21 cellular contexts compared by ENCODE assay signal in genomic region chr16:71854369-71854948, GRCh38. TPM values are rescaled to one million over a fixed set of nuclear protein-coding genes. Genes with fewer than 3 reads are reported as not detected.
A peak's percentile ranks its signal among the peaks of the same experiment; 100 is the strongest.
DNase-seq lines count a peak whose midpoint lies in the region; ATAC-seq, FAIRE-seq and TF ChIP-seq lines count a peak whose summit lies in the region.
"Had no signal": no experiment of that assay in that cellular context is flagged by ENCODE, and none has a peak within 500 bp of the region (broad histone marks: within the 10 kb centered on the region; RNA-seq: fewer than 3 reads in every experiment).

No MANE protein-coding gene starts in this region.

- H3K9me2 ChIP-seq in MM.1S (replicated peaks; ENCODE audit: insufficient read depth, low read length): no peaks in the 10 kb centered on the region

- TF ChIP-seq EP300 in HepG2 (IDR thresholded peaks at IDR 0.05; ENCODE audit: low read depth in 2 of 2, low read length in 2 of 2) (no peak), HepG2 (CRISPR knock-in tag; IDR thresholded peaks at IDR 0.05; ENCODE audit: borderline replicate concordance) (no peak)

- H3K4me1 Mint-ChIP-seq in CD8-positive, alpha-beta memory T cell: peaks cover 59 to 84% (median 78%) of the 10 kb centered on the region in 3 donors
- peaks cover 25% of the 10 kb centered on the region for H3K4me1 Mint-ChIP-seq in chondrocyte (ENCODE audit: low read depth)
- H3K4me1 Mint-ChIP-seq in natural killer cell treated with Interleukin-12 subunit alpha and Interleukin-12 subunit beta and Interleukin-15 and Interleukin-18, amount 100 ng/mL, for 72 hours (ENCODE audit: low read depth in 2 of 2): peaks cover 35 to 46% of the 10 kb centered on the region in 2 donors

- H3K36me3 Mint-ChIP-seq in CD8-positive, alpha-beta memory T cell: peaks cover 7 to 71% (median 12%) of the 10 kb centered on the region in 3 donors
- H3K36me3 Mint-ChIP-seq in chondrocyte (ENCODE audit: low read depth): peaks cover 13% of the 10 kb centered on the region
- peaks cover 12% of the 10 kb centered on the region for H3K36me3 Mint-ChIP-seq in natural killer cell treated with Interleukin-12 subunit alpha and Interleukin-12 subunit beta and Interleukin-15 and Interleukin-18, amount 100 ng/mL, for 72 hours

- H3K27ac Mint-ChIP-seq in CD8-positive, alpha-beta memory T cell: peak overlapping the region; percentile 81 to 98 (median 94)
- H3K27ac Mint-ChIP-seq in chondrocyte (ENCODE audit: unreplicated experiment): peak overlapping the region; percentile 59
- peak overlapping the region; percentile 84 to 93 for H3K27ac Mint-ChIP-seq in natural killer cell treated with Interleukin-12 subunit alpha and Interleukin-12 subunit beta and Interleukin-15 and Interleukin-18, amount 100 ng/mL, for 72 hours
- H3K27ac Mint-ChIP-seq: activated T-helper 1 cell treated with anti-CD3 and anti-CD28 coated beads, Interleukin-12 subunit alpha, Interleukin-12 subunit beta, Interleukin-2, Interleukin-4 antibody, amounts not matched to agents 30 ng/mL and 10 ng/mL and 1 ng/mL, durations not matched to agents 14 hours and 24 hours and 36 hours; nephron; progenitor cell of endocrine pancreas had no signal

- H3K27me3 ChIP-seq in CD8-positive, alpha-beta memory T cell (ENCODE audit: insufficient read depth, low read length, poor library complexity, severe bottlenecking): no peaks in the 10 kb centered on the region
- no peaks in the 10 kb centered on the region for H3K27me3 ChIP-seq in MM.1S (replicated peaks; ENCODE audit: insufficient read depth, low read length)
- H3K27me3 ChIP-seq in HepG2 (ENCODE audit: control insufficient read depth in 1 of 2, insufficient read depth in 2 of 2, low read length in 2 of 2): no peaks in the 10 kb centered on the region
- H3K27me3 ChIP-seq: BE2C, esophagus muscularis mucosa, Peyer's patch, suprapubic skin had no signal

- in situ Hi-C loops in HepG2 (cut with HindIII; ENCODE audit: extremely low pct_ligation_motif_present, low pct_unique_long_range_greater_than_20kb): no loop called here

- no peak for FAIRE-seq in HepG2 (lab: Jason Lieb, UNC)

- H3K9me3 Mint-ChIP-seq in CD8-positive, alpha-beta memory T cell: no peaks in the 10 kb centered on the region
- H3K9me3 Mint-ChIP-seq in chondrocyte (ENCODE audit: low read depth): no peaks in the 10 kb centered on the region
- no peaks in the 10 kb centered on the region for H3K9me3 Mint-ChIP-seq in natural killer cell treated with Interleukin-12 subunit alpha and Interleukin-12 subunit beta and Interleukin-15 and Interleukin-18, amount 100 ng/mL, for 72 hours
- H3K9me3 Mint-ChIP-seq: activated T-helper 1 cell treated with anti-CD3 and anti-CD28 coated beads, Interleukin-12 subunit alpha, Interleukin-12 subunit beta, Interleukin-2, Interleukin-4 antibody, amounts not matched to agents 30 ng/mL and 10 ng/mL and 1 ng/mL, durations not matched to agents 14 hours and 24 hours and 36 hours; nephron had no signal

- H3K9me3 ChIP-seq in CD8-positive, alpha-beta memory T cell (ENCODE audit: low read length): no peaks in the 10 kb centered on the region
- H3K9me3 ChIP-seq in MM.1S (replicated peaks; ENCODE audit: insufficient read depth, low read length) (no peaks in the 10 kb centered on the region), HepG2 (ENCODE audit: low read length) (no peaks in the 10 kb centered on the region)
- H3K9me3 ChIP-seq: BE2C, esophagus muscularis mucosa, lower lobe of right lung, Peyer's patch, suprapubic skin had no signal

- peaks cover 22% of the 10 kb centered on the region for H3F3A ChIP-seq in MM.1S (ENCODE audit: insufficient read depth, low read length)

- no peak for ATAC-seq in natural killer cell treated with Interleukin-12 subunit alpha and Interleukin-12 subunit beta and Interleukin-15 and Interleukin-18, amount 100 ng/mL, for 72 hours
- no peak for ATAC-seq in HepG2
- ATAC-seq: lower lobe of right lung had no signal

- H3K4me3 ChIP-seq in CD8-positive, alpha-beta memory T cell (ENCODE audit: low read length): no peak overlapping the region
- H3K4me3 ChIP-seq in MM.1S (ENCODE audit: low read length) (no peak overlapping the region), HepG2 (replicated peaks in 1 of 3; ENCODE audit: insufficient read depth in 1 of 3, low read depth in 2 of 3, low read length in 3 of 3) (no peak overlapping the region)
- H3K4me3 ChIP-seq: esophagus muscularis mucosa, lower lobe of right lung, Peyer's patch, smooth muscle cell, suprapubic skin had no signal

- peaks cover 38% of the 10 kb centered on the region for H3K4me1 ChIP-seq in CD8-positive, alpha-beta memory T cell (ENCODE audit: insufficient read depth, low read length)
- peaks cover 37% of the 10 kb centered on the region for H3K4me1 ChIP-seq in MM.1S (ENCODE audit: low read length)
- peaks cover 29% of the 10 kb centered on the region for H3K4me1 ChIP-seq in HepG2 (ENCODE audit: insufficient read depth, low read length)
- H3K4me1 ChIP-seq: BE2C had no signal

- H3K9ac ChIP-seq in MM.1S (ENCODE audit: low read length): no peak overlapping the region
- no peak overlapping the region for H3K9ac ChIP-seq in HepG2 (ENCODE audit: insufficient read depth, low read depth, low read length)

- H3K36me3 ChIP-seq in CD8-positive, alpha-beta memory T cell (ENCODE audit: insufficient read depth, low read length): peaks cover 20% of the 10 kb centered on the region
- H3K36me3 ChIP-seq in MM.1S (replicated peaks; ENCODE audit: insufficient read depth, low read length): no peaks in the 10 kb centered on the region
- H3K36me3 ChIP-seq in HepG2 (replicated peaks in 1 of 2; ENCODE audit: control insufficient read depth in 1 of 2, insufficient read depth in 2 of 2, low read length in 2 of 2): peaks cover 27 to 43% of the 10 kb centered on the region in 2 experiments

- H4K20me1 ChIP-seq in MM.1S (ENCODE audit: insufficient read depth, low read length) (no peaks in the 10 kb centered on the region), HepG2 (ENCODE audit: insufficient read depth, low read length) (no peaks in the 10 kb centered on the region)

- DNase-seq in CD8-positive, alpha-beta memory T cell: no peak
- DNase-seq in MM.1S (no peak), chondrocyte (ENCODE audit: low spot score) (no peak), DMS 273 (lab: John Stamatoyannopoulos, UW; ENCODE audit: unreplicated experiment) (no peak), HepG2 (ENCODE audit: low spot score) (no peak), medulla oblongata (ENCODE audit: extremely low spot score) (no peak)
- no peak for DNase-seq in natural killer cell treated with Interleukin-12 subunit alpha and Interleukin-12 subunit beta and Interleukin-15 and Interleukin-18, amount 100 ng/mL, for 72 hours (ENCODE audit: low spot score)
- DNase-seq: BE2C; DMS153; lower lobe of right lung; NCI-H1417 treated with DMSO at 0.1 percent for 48 hours; NCI-H2171 treated with DMSO at 0.1 percent for 48 hours; Peyer's patch; stimulated activated CD4-positive, alpha-beta T cell treated with anti-CD3 and anti-CD28 coated beads, Interleukin-4, amount 100 ng/mL, for 4 hours; SW 1271 had no signal

- intact Hi-C loops in HepG2 (cut with micrococcal nuclease; ENCODE audit: unreplicated experiment): no loop called here

- peak overlapping the region in 2 of 7 donors; percentile 37 to 40 for H3K4me3 Mint-ChIP-seq in CD8-positive, alpha-beta memory T cell
- no peak overlapping the region for H3K4me3 Mint-ChIP-seq in chondrocyte (ENCODE audit: unreplicated experiment)
- peak overlapping the region; percentile 28 for H3K4me3 Mint-ChIP-seq in natural killer cell treated with Interleukin-12 subunit alpha and Interleukin-12 subunit beta and Interleukin-15 and Interleukin-18, amount 100 ng/mL, for 72 hours
- H3K4me3 Mint-ChIP-seq: activated T-helper 1 cell treated with anti-CD3 and anti-CD28 coated beads, Interleukin-12 subunit alpha, Interleukin-12 subunit beta, Interleukin-2, Interleukin-4 antibody, amounts not matched to agents 30 ng/mL and 10 ng/mL and 1 ng/mL, durations not matched to agents 14 hours and 24 hours and 36 hours; nephron had no signal

- H3K79me2 ChIP-seq in MM.1S (ENCODE audit: low read length) (peaks cover 80% of the 10 kb centered on the region), HepG2 (ENCODE audit: insufficient read depth, low read length) (no peaks in the 10 kb centered on the region)

- POLR2A ChIA-PET in CD8-positive, alpha-beta memory T cell (lab: Charles Lee): interaction anchor here (2.1 to 2.9 kb wide), 2 partner anchors 8 to 28 kb away, joined by 9 to 14 read pairs; partner anchors contain the start of genes ATXN1L and ZNF821
- POLR2A ChIA-PET in HepG2 (lab: Yijun Ruan, JAX): no interaction called here

- 97% methylated on average over 4 of the region's 4 CpGs for WGBS in HepG2 (ENCODE audit: low lambda C conversion rate)

- H3K4me2 ChIP-seq in MM.1S (ENCODE audit: low read depth, low read length): peak overlapping the region; percentile 79
- H3K4me2 ChIP-seq in HepG2 (ENCODE audit: low read depth, low read length): no peak overlapping the region
- H3K4me2 ChIP-seq: smooth muscle cell had no signal

- TF ChIP-seq POLR2A in HepG2 (IDR thresholded peaks at IDR 0.05; ENCODE audit: insufficient read depth in 1 of 2, low read depth in 2 of 2, low read length in 2 of 2): no peak

- H2AFZ ChIP-seq in MM.1S (ENCODE audit: low read length) (no peak overlapping the region), HepG2 (ENCODE audit: low read length) (no peak overlapping the region)

- CTCF ChIA-PET in CD8-positive, alpha-beta memory T cell (lab: Charles Lee): interaction anchor here (1.2 to 6.4 kb wide), 2 partner anchors 27 to 86 kb away, joined by 4 to 57 read pairs; partner anchors contain the start of gene ZNF821
- CTCF ChIA-PET in HepG2 (lab: Yijun Ruan, JAX; ENCODE audit: low intra/inter-chr PET ratio, low total read pairs): no interaction called here

- no TSS peak for BruUV-seq in HepG2 (replicated peaks; lab: Mats Ljungman, UMichigan)

- no peak for TF ChIP-seq RAD21 in HepG2 (CRISPR knock-in tag; IDR thresholded peaks at IDR 0.05)

- H3K27me3 Mint-ChIP-seq in CD8-positive, alpha-beta memory T cell: no peaks in the 10 kb centered on the region
- no peaks in the 10 kb centered on the region for H3K27me3 Mint-ChIP-seq in chondrocyte (ENCODE audit: low read depth)
- no peaks in the 10 kb centered on the region for H3K27me3 Mint-ChIP-seq in natural killer cell treated with Interleukin-12 subunit alpha and Interleukin-12 subunit beta and Interleukin-15 and Interleukin-18, amount 100 ng/mL, for 72 hours
- H3K27me3 Mint-ChIP-seq: progenitor cell of endocrine pancreas had no signal

- H3K27ac ChIP-seq in CD8-positive, alpha-beta memory T cell (ENCODE audit: low read depth, low read length): peak overlapping the region; percentile 21
- H3K27ac ChIP-seq in MM.1S (ENCODE audit: low read length): peak overlapping the region; percentile 92; the same call in 1 of the 2 replicates
- H3K27ac ChIP-seq in HepG2 (ENCODE audit: extremely low read length, insufficient read depth, low read length): no peak overlapping the region
- H3K27ac ChIP-seq: esophagus muscularis mucosa, lower lobe of right lung, suprapubic skin had no signal

- TF ChIP-seq CTCF in MM.1S (IDR thresholded peaks at IDR 0.05; ENCODE audit: low read length) (no peak), chondrocyte (IDR thresholded peaks at IDR 0.05) (no peak), HepG2 (CRISPR knock-in tag; IDR thresholded peaks at IDR 0.05) (no peak)

RNA-seq across cellular contexts. Expression of gene ATXN1L, which starts 8.7 kb away (rescaled TPM):
- 10 to 100 TPM; 16.9 to 19.7 TPM for total RNA-seq in CD8-positive, alpha-beta memory T cell
- 11.9 TPM for polyA plus RNA-seq in CD8-positive, alpha-beta memory T cell
- total RNA-seq in chondrocyte: 29.4 to 32.4 TPM (median 30.8 TPM) in 3 replicates
- total RNA-seq in natural killer cell treated with Interleukin-12 subunit alpha and Interleukin-12 subunit beta and Interleukin-15 and Interleukin-18, amount 100 ng/mL, for 72 hours: 10 to 100 TPM; 24.5 to 25.7 TPM
- 22.4 and 23.6 TPM in 2 replicates for total RNA-seq in HepG2 (2016; rRNA removed; fragmentation: Illumina TruSeq; extraction: Trizol)
- total RNA-seq in HepG2 (2016; cell fraction: cytosol; rRNA removed; fragmentation: Illumina TruSeq; extraction: Trizol; ENCODE audit: low read depth): 3.6 and 5.9 TPM in 2 replicates
- 20.9 and 21.7 TPM in 2 replicates for total RNA-seq in HepG2 (2016; cell fraction: insoluble cytoplasmic fraction; rRNA removed; fragmentation: Illumina TruSeq; extraction: Trizol)
- 10.7 and 13.4 TPM in 2 replicates for total RNA-seq in HepG2 (2016; cell fraction: membrane; rRNA removed; fragmentation: Illumina TruSeq; extraction: Trizol)
- 21.5 and 23.5 TPM in 2 replicates for total RNA-seq in HepG2 (2016; cell fraction: nucleus; rRNA removed; fragmentation: Illumina TruSeq; extraction: Trizol)
- 19.6 and 20.0 TPM in 2 replicates for polyA plus RNA-seq in HepG2 (2011; rRNA removed)
- polyA plus RNA-seq in HepG2 (2011; cell fraction: cytosol; rRNA removed): 13.1 and 13.9 TPM in 2 replicates
- 33.8 and 34.8 TPM in 2 replicates for polyA plus RNA-seq in HepG2 (2011; cell fraction: nucleus; rRNA removed)
- polyA plus RNA-seq in HepG2 (2012): 16.8 and 18.1 TPM in 2 replicates
- polyA plus RNA-seq in HepG2 (2016; cell fraction: cytosol; fragmentation: Illumina TruSeq; extraction: Trizol; ENCODE audit: low read depth): 1.9 and 3.5 TPM in 2 replicates
- 14.9 and 15.2 TPM in 2 replicates for polyA plus RNA-seq in HepG2 (2016; cell fraction: insoluble cytoplasmic fraction; fragmentation: Illumina TruSeq; extraction: Trizol; ENCODE audit: low read depth)
- 5.2 and 5.3 TPM in 2 replicates for polyA plus RNA-seq in HepG2 (2016; cell fraction: membrane; fragmentation: Illumina TruSeq; extraction: Trizol; ENCODE audit: low read depth)
- polyA plus RNA-seq in HepG2 (2016; cell fraction: nucleus; fragmentation: Illumina TruSeq; extraction: Trizol; ENCODE audit: insufficient read depth, low read depth): 25.4 and 26.1 TPM in 2 replicates
- 27.5 and 35.3 TPM in 2 replicates for polyA minus RNA-seq in HepG2 (2011; rRNA and poly(A)+ RNA removed; ENCODE audit: low replicate concordance)
- polyA minus RNA-seq in HepG2 (2011; cell fraction: cytosol; rRNA and poly(A)+ RNA removed): 11.6 and 12.9 TPM in 2 replicates
- polyA minus RNA-seq in HepG2 (2011; cell fraction: nucleus; rRNA and poly(A)+ RNA removed): 26.9 and 31.0 TPM in 2 replicates

RNA-seq across cellular contexts. Expression of gene ZNF821, which starts 29.5 kb away (rescaled TPM):
- total RNA-seq in CD8-positive, alpha-beta memory T cell: 1 to 10 TPM; 3.3 to 5.3 TPM
- polyA plus RNA-seq in CD8-positive, alpha-beta memory T cell: 12.6 TPM
- total RNA-seq in chondrocyte (10.6 to 12.0 TPM (median 11.2 TPM) in 3 replicates), HepG2 (2016; rRNA removed; fragmentation: Illumina TruSeq; extraction: Trizol) (6.0 and 7.0 TPM in 2 replicates)
- 1 to 10 TPM; 2.8 to 5.8 TPM for total RNA-seq in natural killer cell treated with Interleukin-12 subunit alpha and Interleukin-12 subunit beta and Interleukin-15 and Interleukin-18, amount 100 ng/mL, for 72 hours
- 4.9 and 5.9 TPM in 2 replicates for total RNA-seq in HepG2 (2016; cell fraction: cytosol; rRNA removed; fragmentation: Illumina TruSeq; extraction: Trizol; ENCODE audit: low read depth)
- total RNA-seq in HepG2 (2016; cell fraction: insoluble cytoplasmic fraction; rRNA removed; fragmentation: Illumina TruSeq; extraction: Trizol): 6.5 and 7.8 TPM in 2 replicates
- 9.7 and 9.9 TPM in 2 replicates for total RNA-seq in HepG2 (2016; cell fraction: membrane; rRNA removed; fragmentation: Illumina TruSeq; extraction: Trizol)
- total RNA-seq in HepG2 (2016; cell fraction: nucleus; rRNA removed; fragmentation: Illumina TruSeq; extraction: Trizol): 5.0 and 7.0 TPM in 2 replicates
- 8.2 and 9.1 TPM in 2 replicates for polyA plus RNA-seq in HepG2 (2011; rRNA removed)
- polyA plus RNA-seq in HepG2 (2011; cell fraction: cytosol; rRNA removed): 7.8 and 7.9 TPM in 2 replicates
- polyA plus RNA-seq in HepG2 (2011; cell fraction: nucleus; rRNA removed): 13.1 and 13.6 TPM in 2 replicates
- 4.8 and 7.2 TPM in 2 replicates for polyA plus RNA-seq in HepG2 (2012)
- polyA plus RNA-seq in HepG2 (2016; cell fraction: cytosol; fragmentation: Illumina TruSeq; extraction: Trizol; ENCODE audit: low read depth): 3.0 and 3.2 TPM in 2 replicates
- polyA plus RNA-seq in HepG2 (2016; cell fraction: insoluble cytoplasmic fraction; fragmentation: Illumina TruSeq; extraction: Trizol; ENCODE audit: low read depth): 5.8 and 7.3 TPM in 2 replicates
- 4.2 and 6.2 TPM in 2 replicates for polyA plus RNA-seq in HepG2 (2016; cell fraction: membrane; fragmentation: Illumina TruSeq; extraction: Trizol; ENCODE audit: low read depth)
- polyA plus RNA-seq in HepG2 (2016; cell fraction: nucleus; fragmentation: Illumina TruSeq; extraction: Trizol; ENCODE audit: insufficient read depth, low read depth): 7.5 and 8.7 TPM in 2 replicates
- polyA minus RNA-seq in HepG2 (2011; rRNA and poly(A)+ RNA removed; ENCODE audit: low replicate concordance): 4.7 and 11.8 TPM in 2 replicates
- 5.3 and 5.9 TPM in 2 replicates for polyA minus RNA-seq in HepG2 (2011; cell fraction: cytosol; rRNA and poly(A)+ RNA removed)
- 9.3 and 11.5 TPM in 2 replicates for polyA minus RNA-seq in HepG2 (2011; cell fraction: nucleus; rRNA and poly(A)+ RNA removed)

RNA-seq across cellular contexts. Expression of gene IST1, which starts 40.9 kb away (rescaled TPM):
- total RNA-seq in CD8-positive, alpha-beta memory T cell: 100 to 1,000 TPM; 172 to 177 TPM
- 144 TPM for polyA plus RNA-seq in CD8-positive, alpha-beta memory T cell
- 172 to 174 TPM (median 172 TPM) in 3 replicates for total RNA-seq in chondrocyte
- total RNA-seq in natural killer cell treated with Interleukin-12 subunit alpha and Interleukin-12 subunit beta and Interleukin-15 and Interleukin-18, amount 100 ng/mL, for 72 hours: 100 to 1,000 TPM; 169 to 181 TPM
- 346 and 497 TPM in 2 replicates for total RNA-seq in HepG2 (2016; rRNA removed; fragmentation: Illumina TruSeq; extraction: Trizol)
- total RNA-seq in HepG2 (2016; cell fraction: cytosol; rRNA removed; fragmentation: Illumina TruSeq; extraction: Trizol; ENCODE audit: low read depth): 49.2 and 50.3 TPM in 2 replicates
- total RNA-seq in HepG2 (2016; cell fraction: insoluble cytoplasmic fraction; rRNA removed; fragmentation: Illumina TruSeq; extraction: Trizol): 344 and 478 TPM in 2 replicates
- total RNA-seq in HepG2 (2016; cell fraction: membrane; rRNA removed; fragmentation: Illumina TruSeq; extraction: Trizol): 98.2 and 110 TPM in 2 replicates
- 217 and 218 TPM in 2 replicates for total RNA-seq in HepG2 (2016; cell fraction: nucleus; rRNA removed; fragmentation: Illumina TruSeq; extraction: Trizol)
- 402 and 415 TPM in 2 replicates for polyA plus RNA-seq in HepG2 (2011; rRNA removed)
- 246 and 321 TPM in 2 replicates for polyA plus RNA-seq in HepG2 (2011; cell fraction: cytosol; rRNA removed)
- 386 and 449 TPM in 2 replicates for polyA plus RNA-seq in HepG2 (2011; cell fraction: nucleus; rRNA removed)
- 250 and 252 TPM in 2 replicates for polyA plus RNA-seq in HepG2 (2012)
- 15.5 and 16.2 TPM in 2 replicates for polyA plus RNA-seq in HepG2 (2016; cell fraction: cytosol; fragmentation: Illumina TruSeq; extraction: Trizol; ENCODE audit: low read depth)
- 427 and 428 TPM in 2 replicates for polyA plus RNA-seq in HepG2 (2016; cell fraction: insoluble cytoplasmic fraction; fragmentation: Illumina TruSeq; extraction: Trizol; ENCODE audit: low read depth)
- polyA plus RNA-seq in HepG2 (2016; cell fraction: membrane; fragmentation: Illumina TruSeq; extraction: Trizol; ENCODE audit: low read depth): 40.8 and 43.5 TPM in 2 replicates
- 440 and 473 TPM in 2 replicates for polyA plus RNA-seq in HepG2 (2016; cell fraction: nucleus; fragmentation: Illumina TruSeq; extraction: Trizol; ENCODE audit: insufficient read depth, low read depth)
- polyA minus RNA-seq in HepG2 (2011; rRNA and poly(A)+ RNA removed; ENCODE audit: low replicate concordance): 132 and 270 TPM in 2 replicates
- polyA minus RNA-seq in HepG2 (2011; cell fraction: cytosol; rRNA and poly(A)+ RNA removed): 125 and 139 TPM in 2 replicates
- 242 and 297 TPM in 2 replicates for polyA minus RNA-seq in HepG2 (2011; cell fraction: nucleus; rRNA and poly(A)+ RNA removed)

RNA-seq across cellular contexts. Expression of gene AP1G1, which starts 45.8 kb away (rescaled TPM):
- total RNA-seq in CD8-positive, alpha-beta memory T cell: 10 to 100 TPM; 80.4 to 83.3 TPM
- polyA plus RNA-seq in CD8-positive, alpha-beta memory T cell: 10.9 TPM
- total RNA-seq in chondrocyte (62.7 to 82.0 TPM (median 62.9 TPM) in 3 replicates), HepG2 (2016; rRNA removed; fragmentation: Illumina TruSeq; extraction: Trizol) (66.2 and 87.1 TPM in 2 replicates)
- 100 to 1,000 TPM; 111 to 120 TPM for total RNA-seq in natural killer cell treated with Interleukin-12 subunit alpha and Interleukin-12 subunit beta and Interleukin-15 and Interleukin-18, amount 100 ng/mL, for 72 hours
- total RNA-seq in HepG2 (2016; cell fraction: cytosol; rRNA removed; fragmentation: Illumina TruSeq; extraction: Trizol; ENCODE audit: low read depth): 7.1 TPM in 2 replicates
- 66.4 and 87.7 TPM in 2 replicates for total RNA-seq in HepG2 (2016; cell fraction: insoluble cytoplasmic fraction; rRNA removed; fragmentation: Illumina TruSeq; extraction: Trizol)
- 21.0 and 22.8 TPM in 2 replicates for total RNA-seq in HepG2 (2016; cell fraction: membrane; rRNA removed; fragmentation: Illumina TruSeq; extraction: Trizol)
- total RNA-seq in HepG2 (2016; cell fraction: nucleus; rRNA removed; fragmentation: Illumina TruSeq; extraction: Trizol): 90.7 and 111 TPM in 2 replicates
- polyA plus RNA-seq in HepG2 (2011; rRNA removed): 58.8 and 62.2 TPM in 2 replicates
- 40.7 and 56.1 TPM in 2 replicates for polyA plus RNA-seq in HepG2 (2011; cell fraction: cytosol; rRNA removed)
- 69.2 and 80.7 TPM in 2 replicates for polyA plus RNA-seq in HepG2 (2011; cell fraction: nucleus; rRNA removed)
- 41.7 and 51.2 TPM in 2 replicates for polyA plus RNA-seq in HepG2 (2012)
- 2.4 and 3.2 TPM in 2 replicates for polyA plus RNA-seq in HepG2 (2016; cell fraction: cytosol; fragmentation: Illumina TruSeq; extraction: Trizol; ENCODE audit: low read depth)
- polyA plus RNA-seq in HepG2 (2016; cell fraction: insoluble cytoplasmic fraction; fragmentation: Illumina TruSeq; extraction: Trizol; ENCODE audit: low read depth): 61.2 and 67.4 TPM in 2 replicates
- 9.9 and 10.4 TPM in 2 replicates for polyA plus RNA-seq in HepG2 (2016; cell fraction: membrane; fragmentation: Illumina TruSeq; extraction: Trizol; ENCODE audit: low read depth)
- 71.7 and 84.0 TPM in 2 replicates for polyA plus RNA-seq in HepG2 (2016; cell fraction: nucleus; fragmentation: Illumina TruSeq; extraction: Trizol; ENCODE audit: insufficient read depth, low read depth)
- 149 and 155 TPM in 2 replicates for polyA minus RNA-seq in HepG2 (2011; rRNA and poly(A)+ RNA removed; ENCODE audit: low replicate concordance)
- 71.5 and 78.8 TPM in 2 replicates for polyA minus RNA-seq in HepG2 (2011; cell fraction: cytosol; rRNA and poly(A)+ RNA removed)
- polyA minus RNA-seq in HepG2 (2011; cell fraction: nucleus; rRNA and poly(A)+ RNA removed): 197 and 211 TPM in 2 replicates
